Comparison of ENCODE assay signal across 8 cellular contexts in genomic region chr2:169573974-169574299, GRCh38. TPM values are rescaled to one million over a fixed set of nuclear protein-coding genes. Genes with fewer than 3 reads are reported as not detected.
DNase-seq lines count a peak whose midpoint lies in the region; ATAC-seq and TF ChIP-seq lines count a peak whose summit lies in the region.

No MANE protein-coding gene starts in this region.

- H3K27ac Mint-ChIP-seq in activated naive CD4-positive, alpha-beta T cell treated with anti-CD3 and anti-CD28 coated beads for 36 hours: peak overlapping the region; percentile 89
- H3K27ac Mint-ChIP-seq in activated T-helper 2 cell treated with anti-CD3 and anti-CD28 coated beads, Interferon-gamma antibody, Interleukin-2, Interleukin-4, amounts not matched to agents 10 μg/mL and 5 μg/mL and 100 μg/mL, durations not matched to agents 14 hours and 24 hours and 36 hours: peak overlapping the region; percentile 91

- TF ChIP-seq CTCF in kidney epithelial cell (IDR thresholded peaks at IDR 0.05; ENCODE audit: insufficient read depth, low read length, poor library complexity, severe bottlenecking): no peak
- no peak for TF ChIP-seq CTCF in tibial nerve (IDR thresholded peaks at IDR 0.05)

- H3K36me3 ChIP-seq in kidney epithelial cell (ENCODE audit: control insufficient read depth, insufficient read depth, low read length): no peaks in the 10 kb centered on the region
- no peaks in the 10 kb centered on the region for H3K36me3 ChIP-seq in tibial nerve

- no peaks in the 10 kb centered on the region for H3K27me3 Mint-ChIP-seq in activated naive CD4-positive, alpha-beta T cell treated with anti-CD3 and anti-CD28 coated beads for 36 hours (ENCODE audit: low read depth)
- peaks cover 4% of the 10 kb centered on the region for H3K27me3 Mint-ChIP-seq in activated T-helper 2 cell treated with anti-CD3 and anti-CD28 coated beads, Interferon-gamma antibody, Interleukin-2, Interleukin-4, amounts not matched to agents 10 μg/mL and 5 μg/mL and 100 μg/mL, durations not matched to agents 14 hours and 24 hours and 36 hours (ENCODE audit: low read depth)

- intact Hi-C loops in activated naive CD4-positive, alpha-beta T cell treated with anti-CD3 and anti-CD28 coated beads for 36 hours (cut with micrococcal nuclease): loop anchor here (1.0 to 10.0 kb wide), 6 partner anchors 10 to 469 kb away; partner anchors contain the start of genes BBS5, CFAP210, METTL5 and PHOSPHO2
- intact Hi-C loops in activated T-helper 2 cell treated with anti-CD3 and anti-CD28 coated beads, Interferon-gamma antibody, Interleukin-2, Interleukin-4, amounts not matched to agents 10 μg/mL and 5 μg/mL and 100 μg/mL, durations not matched to agents 14 hours and 24 hours and 36 hours (cut with micrococcal nuclease): loop anchor here (1.0 to 5.0 kb wide), 3 partner anchors 10 to 253 kb away; partner anchors contain the start of genes PPIG and UBR3
- intact Hi-C loops in left colon (cut with DNase I, micrococcal nuclease): loop anchor here in 1 of 2 donors (10.0 kb wide), 1 partner anchor 111 kb away; no protein-coding TSS in a partner anchor

- H3K4me3 ChIP-seq in kidney epithelial cell (ENCODE audit: low read depth, low read length) (peak overlapping the region; percentile 78), tibial nerve (peak overlapping the region; percentile 48 to 64 (median 57))

- WGBS in tibial nerve, 2 donors: 34 to 35% methylated on average over 6 of the region's 6 CpGs

- no peak for DNase-seq in activated naive CD4-positive, alpha-beta T cell treated with anti-CD3 and anti-CD28 coated beads for 36 hours
- DNase-seq in activated naive CD4-positive, alpha-beta T cell treated with Interleukin-2 at 50 U/mL for 16 hours: no peak
- DNase-seq in activated T-helper 2 cell treated with anti-CD3 and anti-CD28 coated beads, Interferon-gamma antibody, Interleukin-2, Interleukin-4, amounts not matched to agents 10 μg/mL and 5 μg/mL and 100 μg/mL, durations not matched to agents 14 hours and 24 hours and 36 hours (ENCODE audit: low spot score): no peak
- DNase-seq in kidney epithelial cell (ENCODE audit: low read depth): no peak
- no peak for DNase-seq in tibial nerve (ENCODE audit: low spot score in 2 of 2)
- DNase-seq in NCI-H226: no peak
- no peak for DNase-seq in left colon

- CTCF ChIA-PET in activated naive CD4-positive, alpha-beta T cell treated with anti-CD3 and anti-CD28 coated beads for 36 hours (lab: Charles Lee): no interaction called here

- no peak for ATAC-seq in GM18517 (IDR thresholded peaks at IDR 0.05; ENCODE audit: unreplicated experiment)
- ATAC-seq in left colon: no peak

- peak overlapping the region in 3 of 4 donors; percentile 46 to 63 (median 56) for H3K27ac ChIP-seq in tibial nerve

- peak overlapping the region; percentile 98 for H3K4me3 Mint-ChIP-seq in activated naive CD4-positive, alpha-beta T cell treated with anti-CD3 and anti-CD28 coated beads for 36 hours
- H3K4me3 Mint-ChIP-seq in activated T-helper 2 cell treated with anti-CD3 and anti-CD28 coated beads, Interferon-gamma antibody, Interleukin-2, Interleukin-4, amounts not matched to agents 10 μg/mL and 5 μg/mL and 100 μg/mL, durations not matched to agents 14 hours and 24 hours and 36 hours (ENCODE audit: low read depth): peak overlapping the region; percentile 97

- no peak for TF ChIP-seq POLR2A in tibial nerve (IDR thresholded peaks at IDR 0.05)

- H3K9me3 ChIP-seq in tibial nerve: no peaks in the 10 kb centered on the region

- H3K4me1 Mint-ChIP-seq in activated naive CD4-positive, alpha-beta T cell treated with anti-CD3 and anti-CD28 coated beads for 36 hours (ENCODE audit: low read depth): peaks cover 23% of the 10 kb centered on the region
- H3K4me1 Mint-ChIP-seq in activated T-helper 2 cell treated with anti-CD3 and anti-CD28 coated beads, Interferon-gamma antibody, Interleukin-2, Interleukin-4, amounts not matched to agents 10 μg/mL and 5 μg/mL and 100 μg/mL, durations not matched to agents 14 hours and 24 hours and 36 hours (ENCODE audit: low read depth): peaks cover 18% of the 10 kb centered on the region

- peaks cover 0 to 18% (median 6%) of the 10 kb centered on the region in 4 donors for H3K4me1 ChIP-seq in tibial nerve

- H3K9me3 Mint-ChIP-seq in activated naive CD4-positive, alpha-beta T cell treated with anti-CD3 and anti-CD28 coated beads for 36 hours: no peaks in the 10 kb centered on the region
- no peaks in the 10 kb centered on the region for H3K9me3 Mint-ChIP-seq in activated T-helper 2 cell treated with anti-CD3 and anti-CD28 coated beads, Interferon-gamma antibody, Interleukin-2, Interleukin-4, amounts not matched to agents 10 μg/mL and 5 μg/mL and 100 μg/mL, durations not matched to agents 14 hours and 24 hours and 36 hours

- peaks cover 11% of the 10 kb centered on the region for H3K36me3 Mint-ChIP-seq in activated naive CD4-positive, alpha-beta T cell treated with anti-CD3 and anti-CD28 coated beads for 36 hours (ENCODE audit: low read depth)
- peaks cover 21% of the 10 kb centered on the region for H3K36me3 Mint-ChIP-seq in activated T-helper 2 cell treated with anti-CD3 and anti-CD28 coated beads, Interferon-gamma antibody, Interleukin-2, Interleukin-4, amounts not matched to agents 10 μg/mL and 5 μg/mL and 100 μg/mL, durations not matched to agents 14 hours and 24 hours and 36 hours (ENCODE audit: low read depth)

- no peaks in the 10 kb centered on the region for H3K27me3 ChIP-seq in kidney epithelial cell (ENCODE audit: control insufficient read depth, insufficient read depth, low read length)
- H3K27me3 ChIP-seq in tibial nerve: no peaks in the 10 kb centered on the region

- no peak for TF ChIP-seq EP300 in tibial nerve (IDR thresholded peaks at IDR 0.05)

RNA-seq across cellular contexts. Expression of gene FASTKD1, which starts 0.3 kb away (rescaled TPM):
- 10 to 100 TPM; 41.3 to 42.7 TPM for total RNA-seq in activated naive CD4-positive, alpha-beta T cell treated with anti-CD3 and anti-CD28 coated beads for 36 hours
- total RNA-seq in activated T-helper 2 cell treated with anti-CD3 and anti-CD28 coated beads, Interferon-gamma antibody, Interleukin-2, Interleukin-4, amounts not matched to agents 10 μg/mL and 5 μg/mL and 100 μg/mL, durations not matched to agents 14 hours and 24 hours and 36 hours: 61.5 and 61.9 TPM in 2 replicates
- total RNA-seq in kidney epithelial cell (13.3 and 15.5 TPM in 2 replicates), tibial nerve (10 to 100 TPM in 2 of 4 donors, 1 to 10 TPM in 2; 6.7 to 12.6 (median 9.3) TPM), left colon (10 to 100 TPM; 65.8 to 69.2 TPM)

RNA-seq across cellular contexts. Expression of gene PPIG, which starts 10.2 kb away (rescaled TPM):
- 10 to 100 TPM; 53.4 to 56.6 TPM for total RNA-seq in activated naive CD4-positive, alpha-beta T cell treated with anti-CD3 and anti-CD28 coated beads for 36 hours
- total RNA-seq in activated T-helper 2 cell treated with anti-CD3 and anti-CD28 coated beads, Interferon-gamma antibody, Interleukin-2, Interleukin-4, amounts not matched to agents 10 μg/mL and 5 μg/mL and 100 μg/mL, durations not matched to agents 14 hours and 24 hours and 36 hours: 57.5 and 57.6 TPM in 2 replicates
- total RNA-seq in kidney epithelial cell (15.3 and 24.7 TPM in 2 replicates), tibial nerve (10 to 100 TPM; 26.1 to 53.8 (median 37.1) TPM), left colon (10 to 100 TPM; 46.9 to 50.5 TPM)
